ENCODE assay signal across 31 cellular contexts in the genomic region with DNA sequence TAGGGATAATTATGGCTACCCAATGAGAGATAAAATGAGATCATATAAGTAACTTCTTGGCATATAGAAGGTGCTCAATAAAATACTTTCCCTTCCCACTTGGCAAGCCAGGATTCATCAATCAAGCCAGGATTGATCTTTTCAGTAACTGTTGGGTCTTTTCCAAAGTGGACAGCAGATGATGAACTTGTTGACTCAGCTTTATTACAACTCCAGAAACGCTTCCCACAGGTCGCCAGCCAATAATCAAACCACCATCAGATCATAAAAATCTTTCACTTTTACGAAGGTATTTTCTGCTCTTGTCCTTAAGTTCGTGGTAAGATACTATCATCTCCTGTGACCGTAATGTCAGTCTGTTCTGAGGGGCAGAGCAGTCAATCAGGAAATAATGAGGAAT.
"Had no signal": no experiment of that assay in that cellular context is flagged by ENCODE, and none has a peak within 500 bp of the region (broad histone marks: within the 10 kb centered on the region; RNA-seq: fewer than 3 reads in every experiment).

No MANE protein-coding gene starts in this region.

- H3K27ac ChIP-seq: ascending aorta, cardiac muscle cell, VCaP had no signal

- DNase-seq: activated B cell treated with CpG ODN at 0.5 μM for 24 hours; activated CD4-positive, alpha-beta memory T cell treated with anti-CD3 and anti-CD28 coated beads for 36 hours; activated CD4-positive, alpha-beta T cell treated with anti-CD3 and anti-CD28 coated beads for 4 hours; activated CD4-positive, alpha-beta T cell treated with anti-CD3 and anti-CD28 coated beads, Interleukin-2, amount 10 ng/mL, durations not matched to agents 24 days and 14 days; activated CD4-positive, alpha-beta T cell treated with anti-CD3 and anti-CD28 coated beads, Interleukin-2, amount 50 U/mL, for 1 hour; activated CD4-positive, alpha-beta T cell treated with anti-CD3 and anti-CD28 coated beads, Interleukin-2, amount 50 U/mL, for 4 hours; activated CD4-positive, CD25-positive, alpha-beta regulatory T cell treated with anti-CD3 and anti-CD28 coated beads, Interleukin-2, amount 50 U/mL, for 72 hours; activated CD8-positive, alpha-beta memory T cell treated with anti-CD3 and anti-CD28 coated beads, Interleukin-2, amount 50 U/mL, for 4 hours; activated CD8-positive, alpha-beta T cell treated with anti-CD3 and anti-CD28 coated beads for 36 hours; activated effector memory CD4-positive, alpha-beta T cell treated with anti-CD3 and anti-CD28 coated beads, Interleukin-2, amount 50 U/mL, for 16 hours; activated gamma-delta T cell treated with Interleukin-2 at 50 U/mL for 16 hours; activated naive CD4-positive, alpha-beta T cell; activated naive CD4-positive, alpha-beta T cell treated with anti-CD3 and anti-CD28 coated beads, Interleukin-2, amount 10 ng/mL, durations not matched to agents 7 days and 5 days; activated naive CD8-positive, alpha-beta T cell treated with anti-CD3 and anti-CD28 coated beads, Interleukin-2, amount 10 ng/mL, durations not matched to agents 7 days and 5 days; activated naive CD8-positive, alpha-beta T cell treated with anti-CD3 and anti-CD28 coated beads, Interleukin-2, amount 50 U/mL, for 24 hours; activated T-cell treated with anti-CD3 and anti-CD28 coated beads for 4 hours; activated T-cell treated with anti-CD3 and anti-CD28 coated beads, Interleukin-2, amount 50 U/mL, for 1 hour; activated T-cell treated with anti-CD3 and anti-CD28 coated beads, Interleukin-2, amount 50 U/mL, for 4 hours; activated T-cell treated with anti-CD3 and anti-CD28 coated beads, Interleukin-2, amount 50 U/mL, for 72 hours; amygdala; anterior cingulate cortex; caudate nucleus; T-helper 2 cell; T-helper 9 cell had no signal

- H3K36me3 ChIP-seq: ascending aorta, cardiac muscle cell had no signal

- H3K4me3 ChIP-seq: ascending aorta, cardiac muscle cell had no signal

- H3K9me3 ChIP-seq: ascending aorta had no signal

- H3K4me1 ChIP-seq: ascending aorta had no signal

- FAIRE-seq: bronchial epithelial cell, colon, TTC549 had no signal

- ATAC-seq: activated CD8-positive, alpha-beta T cell treated with anti-CD3 and anti-CD28 coated beads for 36 hours; activated naive CD8-positive, alpha-beta T cell treated with anti-CD3 and anti-CD28 coated beads, Interleukin-2, amount 50 U/mL, for 24 hours; activated T-cell treated with anti-CD3 and anti-CD28 coated beads, Interleukin-2, amount 50 U/mL, for 4 hours; activated T-cell treated with anti-CD3 and anti-CD28 coated beads, Interleukin-2, amount 50 U/mL, for 72 hours; activated T-helper 17 cell treated with anti-CD3 and anti-CD28 coated beads, Interleukin-2, amount 50 U/mL, for 72 hours had no signal

- H3K27me3 ChIP-seq: ascending aorta had no signal
